ENCODE assay signal across 10 cellular contexts in the genomic region with DNA sequence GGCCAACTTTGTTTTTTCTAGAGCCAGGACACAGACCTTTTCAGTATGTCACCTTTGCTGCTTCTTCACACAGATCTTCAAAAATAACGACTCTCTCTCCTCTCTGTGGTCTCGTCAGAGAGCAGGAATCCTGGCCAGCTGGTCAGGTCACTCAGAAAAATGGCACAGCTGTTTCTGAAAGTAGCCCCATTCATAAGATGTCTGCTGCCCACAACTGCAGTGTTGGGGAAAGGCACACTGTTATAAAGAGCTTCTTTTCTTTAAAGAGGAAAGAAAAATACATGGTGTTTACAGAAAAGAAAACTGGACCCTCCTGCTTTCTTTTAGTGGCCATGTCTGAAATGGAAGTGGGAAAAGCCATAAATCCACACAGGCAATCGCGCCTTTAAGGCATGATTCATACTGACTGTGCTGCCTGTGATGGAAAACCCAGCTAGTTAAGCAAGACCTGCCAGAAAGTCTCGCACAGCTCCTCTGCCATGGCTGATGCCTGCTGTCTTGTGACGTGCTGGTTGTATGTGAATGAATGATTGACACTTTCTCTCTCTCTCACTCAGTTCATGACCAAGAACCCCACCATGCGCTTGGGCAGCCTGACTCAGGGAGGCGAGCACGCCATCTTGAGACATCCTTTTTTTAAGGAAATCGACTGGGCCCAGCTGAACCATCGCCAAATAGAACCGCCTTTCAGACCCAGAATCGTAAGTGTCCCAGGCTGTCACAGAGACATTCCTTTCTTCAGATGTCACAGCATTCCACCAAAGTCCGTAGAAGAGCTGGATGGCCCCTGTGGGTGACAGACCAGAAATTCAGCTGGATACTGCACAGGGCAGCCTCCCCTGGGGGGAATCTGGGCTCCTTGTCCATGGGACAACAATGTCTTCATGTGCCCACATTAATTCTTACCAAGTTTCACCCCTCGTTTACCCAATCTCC.
DNase-seq lines count a peak whose midpoint lies in the region; ATAC-seq and TF ChIP-seq lines count a peak whose summit lies in the region.
"Had no signal": no experiment of that assay in that cellular context is flagged by ENCODE, and none has a peak within 500 bp of the region (broad histone marks: within the 10 kb centered on the region; RNA-seq: fewer than 3 reads in every experiment).

No MANE protein-coding gene starts in this region.

- CTCF ChIA-PET in activated CD4-positive, alpha-beta memory T cell treated with anti-CD3 and anti-CD28 coated beads, Interleukin-2, amount 10 ng/mL, durations not matched to agents 7 days and 5 days (lab: Charles Lee) = no interaction called here

- 78 to 81% methylated on average over 15 of the region's 15 CpGs for WGBS in thyroid gland, 2 donors

- no peak overlapping the region for H3K4me3 ChIP-seq in thyroid gland (replicated peaks in 1 of 3)
- H3K4me3 ChIP-seq: esophagus muscularis mucosa had no signal

- H3K27ac ChIP-seq in thyroid gland = peak overlapping the region; percentile 83 to 93 (median 93)

- H3K9me3 Mint-ChIP-seq in activated T-cell treated with anti-CD3 and anti-CD28 coated beads, Interleukin-2, amount 50 U/mL, for 24 hours = no peaks in the 10 kb centered on the region
- no peaks in the 10 kb centered on the region for H3K9me3 Mint-ChIP-seq in activated T-cell treated with anti-CD3 and anti-CD28 coated beads, Interleukin-2, amount 50 U/mL, for 4 hours
- H3K9me3 Mint-ChIP-seq in activated CD4-positive, alpha-beta memory T cell treated with anti-CD3 and anti-CD28 coated beads, Interleukin-2, amount 10 ng/mL, durations not matched to agents 7 days and 5 days = no peaks in the 10 kb centered on the region

- H3K4me3 Mint-ChIP-seq in activated T-cell treated with anti-CD3 and anti-CD28 coated beads, Interleukin-2, amount 50 U/mL, for 24 hours = no peak overlapping the region
- H3K4me3 Mint-ChIP-seq in activated T-cell treated with anti-CD3 and anti-CD28 coated beads, Interleukin-2, amount 50 U/mL, for 4 hours = no peak overlapping the region
- no peak overlapping the region for H3K4me3 Mint-ChIP-seq in activated CD4-positive, alpha-beta memory T cell treated with anti-CD3 and anti-CD28 coated beads, Interleukin-2, amount 10 ng/mL, durations not matched to agents 7 days and 5 days

- no peaks in the 10 kb centered on the region for H3K9me3 ChIP-seq in thyroid gland
- H3K9me3 ChIP-seq: esophagus muscularis mucosa had no signal

- POLR2A ChIA-PET in activated CD4-positive, alpha-beta memory T cell treated with anti-CD3 and anti-CD28 coated beads, Interleukin-2, amount 10 ng/mL, durations not matched to agents 7 days and 5 days (lab: Charles Lee) = interaction anchor here (1.3 to 1.5 kb wide), 2 partner anchors 22 to 70 kb away, joined by 3 to 4 read pairs; no protein-coding TSS in a partner anchor

- TF ChIP-seq POLR2A in thyroid gland (IDR thresholded peaks at IDR 0.05) = no peak

- H3K27ac Mint-ChIP-seq in activated T-cell treated with anti-CD3 and anti-CD28 coated beads, Interleukin-2, amount 50 U/mL, for 24 hours = peak overlapping the region; percentile 90
- peak overlapping the region; percentile 23 for H3K27ac Mint-ChIP-seq in activated CD4-positive, alpha-beta memory T cell treated with anti-CD3 and anti-CD28 coated beads, Interleukin-2, amount 10 ng/mL, durations not matched to agents 7 days and 5 days

- peaks cover 97% of the 10 kb centered on the region for H3K36me3 Mint-ChIP-seq in activated T-cell treated with anti-CD3 and anti-CD28 coated beads, Interleukin-2, amount 50 U/mL, for 24 hours (ENCODE audit: low read depth)
- peaks cover 76% of the 10 kb centered on the region for H3K36me3 Mint-ChIP-seq in activated T-cell treated with anti-CD3 and anti-CD28 coated beads, Interleukin-2, amount 50 U/mL, for 4 hours (ENCODE audit: insufficient read depth)
- H3K36me3 Mint-ChIP-seq in activated CD4-positive, alpha-beta memory T cell treated with anti-CD3 and anti-CD28 coated beads, Interleukin-2, amount 10 ng/mL, durations not matched to agents 7 days and 5 days (ENCODE audit: low read depth) = peaks cover 93% of the 10 kb centered on the region

- no peak for ATAC-seq in activated T-cell treated with anti-CD3 and anti-CD28 coated beads, Interleukin-2, amount 50 U/mL, for 4 hours

- H3K27me3 Mint-ChIP-seq in activated T-cell treated with anti-CD3 and anti-CD28 coated beads, Interleukin-2, amount 50 U/mL, for 24 hours = no peaks in the 10 kb centered on the region
- H3K27me3 Mint-ChIP-seq in activated T-cell treated with anti-CD3 and anti-CD28 coated beads, Interleukin-2, amount 50 U/mL, for 4 hours (ENCODE audit: low read depth) = no peaks in the 10 kb centered on the region
- H3K27me3 Mint-ChIP-seq in activated CD4-positive, alpha-beta memory T cell treated with anti-CD3 and anti-CD28 coated beads, Interleukin-2, amount 10 ng/mL, durations not matched to agents 7 days and 5 days = no peaks in the 10 kb centered on the region

- H3K27me3 ChIP-seq in thyroid gland = no peaks in the 10 kb centered on the region
- H3K27me3 ChIP-seq: esophagus muscularis mucosa had no signal

- intact Hi-C loops in thyroid gland (cut with DNase I) = no loop called here

- H3K4me1 ChIP-seq in thyroid gland = peaks cover 48 to 64% of the 10 kb centered on the region in 2 donors

- peaks cover 63% of the 10 kb centered on the region for H3K4me1 Mint-ChIP-seq in activated T-cell treated with anti-CD3 and anti-CD28 coated beads, Interleukin-2, amount 50 U/mL, for 24 hours (ENCODE audit: low read depth)
- peaks cover 31% of the 10 kb centered on the region for H3K4me1 Mint-ChIP-seq in activated T-cell treated with anti-CD3 and anti-CD28 coated beads, Interleukin-2, amount 50 U/mL, for 4 hours (ENCODE audit: low read depth)
- peaks cover 25% of the 10 kb centered on the region for H3K4me1 Mint-ChIP-seq in activated CD4-positive, alpha-beta memory T cell treated with anti-CD3 and anti-CD28 coated beads, Interleukin-2, amount 10 ng/mL, durations not matched to agents 7 days and 5 days

- TF ChIP-seq CTCF in thyroid gland (IDR thresholded peaks at IDR 0.05) = no peak

- DNase-seq in activated T-cell treated with anti-CD3 and anti-CD28 coated beads, Interleukin-2, amount 50 U/mL, for 24 hours = peak; percentile 11
- no peak for DNase-seq in activated T-cell treated with anti-CD3 and anti-CD28 coated beads, Interleukin-2, amount 50 U/mL, for 4 hours
- DNase-seq in activated CD4-positive, alpha-beta memory T cell treated with anti-CD3 and anti-CD28 coated beads, Interleukin-2, amount 10 ng/mL, durations not matched to agents 7 days and 5 days = no peak
- DNase-seq in fibroblast of the conjunctiva (ENCODE audit: low read depth) (peak; percentile 63), thyroid gland (no peak), NCI-H446 treated with DMSO at 0.1 percent for 48 hours (lab: John Stamatoyannopoulos, UW) (no peak), anterior cingulate cortex (lab: John Stamatoyannopoulos, UW) (no peak), NCI-H2081 treated with DMSO at 0.1 percent for 48 hours (lab: John Stamatoyannopoulos, UW) (no peak)
- DNase-seq: activated CD4-positive, alpha-beta T cell treated with anti-CD3 and anti-CD28 coated beads, Interleukin-2, amount 50 U/mL, for 48 hours had no signal

- H3K36me3 ChIP-seq in thyroid gland = no peaks in the 10 kb centered on the region

Comparison
In these comparisons a context has a peak if more than half of its experiments do, and no peak if none do; other contexts are left out.
1. DNase-seq: peak in activated T-cell treated with anti-CD3 and anti-CD28 coated beads, Interleukin-2, amount 50 U/mL, for 24 hours (single experiment) and fibroblast of the conjunctiva (single experiment); none in activated T-cell treated with anti-CD3 and anti-CD28 coated beads, Interleukin-2, amount 50 U/mL, for 4 hours (single experiment), activated CD4-positive, alpha-beta memory T cell treated with anti-CD3 and anti-CD28 coated beads, Interleukin-2, amount 10 ng/mL, durations not matched to agents 7 days and 5 days (single experiment), thyroid gland (0 of 2), NCI-H446 treated with DMSO at 0.1 percent for 48 hours (single experiment), anterior cingulate cortex (0 of 58) and NCI-H2081 treated with DMSO at 0.1 percent for 48 hours (single experiment).